In the genomic region with DNA sequence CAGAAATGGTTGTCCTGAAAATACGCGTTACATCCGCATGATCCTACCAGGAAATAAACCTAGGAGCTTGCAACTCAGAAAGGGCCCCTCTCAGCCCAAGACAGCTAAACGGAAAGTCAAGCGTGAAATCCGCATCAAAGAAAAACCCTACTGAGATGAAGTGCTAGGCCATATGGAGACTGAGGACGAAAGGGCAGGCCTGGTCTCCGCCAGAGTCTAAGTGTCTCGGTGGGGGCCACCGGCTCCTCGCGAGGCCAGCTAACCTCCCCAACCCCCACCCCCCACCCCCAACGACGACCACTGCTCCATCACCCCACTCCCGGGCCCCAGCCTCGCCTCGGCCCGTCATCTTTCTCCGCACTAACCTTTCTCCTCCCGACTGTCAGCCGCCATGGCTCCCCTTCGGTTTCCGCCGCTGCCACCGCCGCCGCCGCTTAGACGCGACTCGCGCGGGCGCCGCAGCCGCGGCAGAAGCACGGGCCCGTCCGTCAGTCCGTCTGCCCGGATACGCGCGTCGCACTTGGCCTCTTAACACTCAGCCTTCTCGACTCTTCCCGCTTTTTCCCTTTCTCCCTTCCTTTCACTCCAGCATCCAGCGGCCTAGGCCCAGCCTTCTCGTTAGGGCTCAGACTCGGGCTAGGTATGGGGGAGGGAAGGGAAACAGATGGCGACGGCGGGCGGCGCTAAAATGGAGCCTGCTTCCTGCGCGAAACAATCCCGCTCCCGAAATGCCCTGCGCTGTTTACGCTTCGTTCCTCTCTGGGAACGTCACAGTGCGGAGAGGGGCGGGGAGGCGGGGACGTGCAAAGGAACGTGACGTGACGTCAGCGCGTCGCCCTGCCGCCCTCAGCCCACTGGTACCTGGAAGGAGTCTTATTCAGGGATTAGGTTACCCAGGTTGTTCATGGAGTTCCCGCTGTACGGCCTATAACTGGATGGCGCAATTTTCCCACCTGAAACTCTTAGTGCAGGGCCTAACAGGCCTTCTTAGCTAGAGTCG, we compare ENCODE assay signal across 8 cellular contexts. TPM values are rescaled to one million over a fixed set of nuclear protein-coding genes. Genes with fewer than 3 reads are reported as not detected.
A peak's percentile ranks its signal among the peaks of the same experiment; 100 is the strongest.
DNase-seq lines count a peak whose midpoint lies in the region; ATAC-seq and TF ChIP-seq lines count a peak whose summit lies in the region.

YTHDC1 (minus strand) TSS at position 730 of the 1,000 bp plus-strand sequence; CDS start at position 393, 337 bp downstream.

- CTCF ChIA-PET in GM10248 (lab: Yijun Ruan, JAX), result interaction anchor here (1.0 to 3.3 kb wide), 3 partner anchors 8 to 26 kb away, joined by 3 to 9 read pairs (median 3); no protein-coding TSS in a partner anchor

- H3K27ac Mint-ChIP-seq in activated naive CD4-positive, alpha-beta T cell treated with anti-CD3 and anti-CD28 coated beads, Interleukin-2, amount 50 U/mL, for 72 hours, result peak within 1 kb of the TSS; percentile 98 to 100

- POLR2A ChIA-PET in GM10248 (lab: Yijun Ruan, JAX), result no interaction called here

- peak; percentile 94 for DNase-seq in GM10248 (ENCODE audit: extremely low spot score)
- peak; percentile 95 for DNase-seq in NCI-H1092 treated with DMSO at 0.1 percent for 48 hours (lab: John Stamatoyannopoulos, UW)
- DNase-seq in SKM-1 (lab: John Stamatoyannopoulos, UW; ENCODE audit: unreplicated experiment), result peak; percentile 76
- peak; percentile 88 to 91 for DNase-seq in activated naive CD4-positive, alpha-beta T cell treated with anti-CD3 and anti-CD28 coated beads, Interleukin-2, amount 50 U/mL, for 72 hours (ENCODE audit: low spot score in 2 of 2)
- peak; percentile 81 for DNase-seq in glomerular endothelial cell (ENCODE audit: extremely low read depth, low read depth, low spot score)
- peak; percentile 91 for DNase-seq in occipital lobe (lab: John Stamatoyannopoulos, UW)

- no peaks in the 10 kb centered on the region for H3K9me3 Mint-ChIP-seq in activated naive CD4-positive, alpha-beta T cell treated with anti-CD3 and anti-CD28 coated beads, Interleukin-2, amount 50 U/mL, for 72 hours

- H3K27ac ChIP-seq in temporal lobe (ENCODE audit: low read depth, low read length), result peak within 1 kb of the TSS; percentile 87

- H3K36me3 Mint-ChIP-seq in activated naive CD4-positive, alpha-beta T cell treated with anti-CD3 and anti-CD28 coated beads, Interleukin-2, amount 50 U/mL, for 72 hours, result peaks cover 20 to 28% of the 10 kb centered on the region in 2 donors

- ATAC-seq in HG02610 (IDR thresholded peaks at IDR 0.05; ENCODE audit: unreplicated experiment), result peak; percentile 97
- ATAC-seq in activated naive CD4-positive, alpha-beta T cell treated with anti-CD3 and anti-CD28 coated beads, Interleukin-2, amount 50 U/mL, for 72 hours, result peak; percentile 96 to 98

- no peak for TF ChIP-seq CTCF in GM10248 (IDR thresholded peaks at IDR 0.05; ENCODE audit: control extremely low read depth, extremely low read depth, low read depth, missing control alignments)

RNA-seq across cellular contexts. Expression of gene YTHDC1, which starts in this region (rescaled TPM):
- total RNA-seq in activated naive CD4-positive, alpha-beta T cell treated with anti-CD3 and anti-CD28 coated beads, Interleukin-2, amount 50 U/mL, for 72 hours, result 10 to 100 TPM; 83.2 to 87.3 TPM
- total RNA-seq in glomerular endothelial cell (34.7 and 50.1 TPM in 2 replicates), occipital lobe (103 TPM), temporal lobe (79.2 TPM)

Comparison
In these comparisons a context has a peak if more than half of its experiments do, and no peak if none do; other contexts are left out.
1. Peak in every context shown above with its lines: DNase-seq, ATAC-seq and H3K27ac ChIP-seq.